In the genomic region with DNA sequence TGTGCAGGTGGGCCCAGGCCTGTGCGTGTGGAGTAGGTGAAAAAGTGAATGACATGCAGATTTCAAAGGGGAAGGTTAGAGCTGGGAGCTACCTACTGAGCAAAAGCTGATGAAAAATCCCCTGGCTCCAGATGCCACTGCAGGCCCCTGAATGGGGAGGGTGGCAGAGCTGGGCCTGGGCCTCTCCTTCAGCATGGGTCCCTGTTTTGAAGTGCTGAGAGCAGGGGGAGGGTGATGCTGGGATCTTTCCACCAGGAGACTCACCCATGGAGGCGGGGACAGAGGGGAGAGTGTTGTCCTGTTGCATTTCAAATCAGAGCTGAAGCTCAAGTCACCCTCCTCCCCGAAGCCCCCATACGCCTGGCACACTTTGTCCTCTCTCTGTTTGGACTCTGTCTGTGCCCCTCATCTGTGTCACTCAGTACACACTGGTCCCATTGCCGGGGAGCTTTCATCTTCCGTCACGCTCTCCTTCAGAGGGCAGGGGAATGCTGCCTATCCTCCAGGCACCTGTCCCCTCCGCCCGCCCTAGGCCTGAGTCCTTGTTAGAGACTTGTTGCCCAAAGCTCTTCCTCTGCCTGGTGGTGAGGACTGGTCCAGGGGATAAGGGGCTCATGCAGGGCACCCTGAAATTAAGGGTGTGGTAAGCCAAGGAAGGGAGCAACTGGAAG, we compare ENCODE assay signal across 1 cellular context.
TF ChIP-seq lines count a peak whose summit lies in the region.

No MANE protein-coding gene starts in this region.

TF ChIP-seq in HepG2, 621 proteins besides CTCF, POLR2A, EP300 and RAD21 (continued from another document):
- TF ChIP-seq, protein P1, sequence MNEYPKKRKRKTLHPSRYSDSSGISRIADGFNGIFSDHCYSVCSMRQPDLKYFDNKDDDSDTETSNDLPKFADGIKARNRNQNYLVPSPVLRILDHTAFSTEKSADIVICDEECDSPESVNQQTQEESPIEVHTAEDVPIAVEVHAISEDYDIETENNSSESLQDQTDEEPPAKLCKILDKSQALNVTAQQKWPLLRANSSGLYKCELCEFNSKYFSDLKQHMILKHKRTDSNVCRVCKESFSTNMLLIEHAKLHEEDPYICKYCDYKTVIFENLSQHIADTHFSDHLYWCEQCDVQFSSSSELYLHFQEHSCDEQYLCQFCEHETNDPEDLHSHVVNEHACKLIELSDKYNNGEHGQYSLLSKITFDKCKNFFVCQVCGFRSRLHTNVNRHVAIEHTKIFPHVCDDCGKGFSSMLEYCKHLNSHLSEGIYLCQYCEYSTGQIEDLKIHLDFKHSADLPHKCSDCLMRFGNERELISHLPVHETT (CRISPR knock-in tag; conservative IDR thresholded peaks at IDR 0.05) = no peak
- TF ChIP-seq TMF1 (CRISPR knock-in tag; IDR thresholded peaks at IDR 0.05; ENCODE audit: low read depth) = no peak
